8 cellular contexts compared by ENCODE assay signal in genomic region chr12:124036117-124037109, GRCh38.
DNase-seq lines count a peak whose midpoint lies in the region; ATAC-seq and TF ChIP-seq lines count a peak whose summit lies in the region.

No MANE protein-coding gene starts in this region.

- H3K36me3 ChIP-seq in WERI-Rb-1 (no peaks in the 10 kb centered on the region), lung (ENCODE audit: control insufficient read depth in 2 of 2, insufficient read depth in 2 of 2, low read length in 2 of 2) (no peaks in the 10 kb centered on the region)

- no peak overlapping the region for H3K4me3 ChIP-seq in WERI-Rb-1 (ENCODE audit: low read depth, low read length)
- H3K4me3 ChIP-seq in lung: no peak overlapping the region

- H3K9me3 ChIP-seq in WERI-Rb-1 (ENCODE audit: severe bottlenecking) (no peaks in the 10 kb centered on the region), lung (ENCODE audit: control insufficient read depth in 2 of 2, insufficient read depth in 1 of 2, low read length in 1 of 2) (no peaks in the 10 kb centered on the region)

- H3K27me3 ChIP-seq in WERI-Rb-1 (ENCODE audit: insufficient read depth, low read depth, severe bottlenecking) (no peaks in the 10 kb centered on the region), lung (ENCODE audit: control insufficient read depth, insufficient read depth) (no peaks in the 10 kb centered on the region)

- ATAC-seq in lung (ENCODE audit: insufficient read depth, low FRiP score): no peak
- no peak for ATAC-seq in HG03439 (IDR thresholded peaks at IDR 0.05; ENCODE audit: unreplicated experiment)

- WGBS in lung, 2 donors: 42 to 43% methylated on average over 16 of the region's 16 CpGs

- DNase-seq in DMS79 treated with DMSO at 0.1 percent for 48 hours (lab: John Stamatoyannopoulos, UW): peak; percentile 52
- no peak for DNase-seq in DMS79 (lab: John Stamatoyannopoulos, UW)
- peak; percentile 47 to 79 (median 56) for DNase-seq in NCI-H1417 (lab: John Stamatoyannopoulos, UW)
- peak; percentile 43 for DNase-seq in WERI-Rb-1
- DNase-seq in dermis blood vessel endothelial cell: peak; percentile 63
- no peak for DNase-seq in lung (ENCODE audit: low spot score)
- peak; percentile 53 for DNase-seq in stimulated activated CD8-positive, alpha-beta memory T cell treated with anti-CD3 and anti-CD28 coated beads, Interleukin-4, amount 100 ng/mL, for 48 hours

- TF ChIP-seq CTCF in WERI-Rb-1 (IDR thresholded peaks at IDR 0.05; ENCODE audit: low read depth, low read length) (peak; percentile 59), lung (IDR thresholded peaks at IDR 0.05; ENCODE audit: control extremely low read depth, extremely low read depth) (peak; percentile 87)

- H3K27ac ChIP-seq in WERI-Rb-1 (peak overlapping the region; percentile 24; the same call in 1 of the 2 replicates), lung (ENCODE audit: low read depth in 1 of 2, low read length in 1 of 2) (no peak overlapping the region)

- no peaks in the 10 kb centered on the region for H3K4me1 ChIP-seq in lung (ENCODE audit: control insufficient read depth in 2 of 2, insufficient read depth in 2 of 2, low read length in 2 of 2)

Comparison
In these comparisons a context has a peak if more than half of its experiments do, and no peak if none do; other contexts are left out.
1. DNase-seq: peak in DMS79 treated with DMSO at 0.1 percent for 48 hours (single experiment), NCI-H1417 (3 of 3), WERI-Rb-1 (single experiment), dermis blood vessel endothelial cell (single experiment) and stimulated activated CD8-positive, alpha-beta memory T cell treated with anti-CD3 and anti-CD28 coated beads, Interleukin-4, amount 100 ng/mL, for 48 hours (single experiment); none in DMS79 (single experiment) and lung (single experiment).